ENCODE assay signal across 27 cellular contexts in the genomic region with DNA sequence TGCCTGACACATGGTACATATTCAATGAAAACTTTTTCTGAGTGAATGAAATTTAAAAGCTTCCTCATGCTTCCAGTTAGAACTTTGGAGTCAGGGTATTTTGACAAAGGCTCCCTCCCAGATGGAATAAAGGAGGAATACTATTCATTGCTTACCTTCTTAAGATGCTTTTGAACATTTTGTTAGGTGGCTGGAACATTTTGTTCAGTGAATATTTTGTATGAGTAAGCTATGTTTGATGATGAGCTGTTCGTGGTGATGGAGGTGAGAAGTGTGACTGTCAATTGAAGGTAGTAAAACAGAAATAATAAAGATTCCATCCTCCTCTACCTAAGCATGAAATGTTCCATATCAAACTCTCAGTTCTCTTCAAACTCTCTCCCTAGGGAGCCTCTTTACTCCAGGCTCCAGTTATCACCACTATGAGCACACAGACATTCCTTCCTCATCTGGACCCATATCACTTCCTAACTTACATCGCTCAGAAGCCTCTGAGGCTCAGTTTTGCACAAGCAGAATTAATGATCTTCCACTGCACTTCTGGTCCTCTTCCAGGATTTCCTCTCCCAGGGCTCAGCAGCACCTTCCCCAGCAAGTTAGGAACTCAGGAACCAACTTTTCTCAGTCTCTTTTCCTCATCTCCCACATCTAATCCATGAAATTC. TPM values are rescaled to one million over a fixed set of nuclear protein-coding genes. Genes with fewer than 3 reads are reported as not detected.
A peak's percentile ranks its signal among the peaks of the same experiment; 100 is the strongest.
DNase-seq lines count a peak whose midpoint lies in the region; ATAC-seq, FAIRE-seq and TF ChIP-seq lines count a peak whose summit lies in the region.
"Had no signal": no experiment of that assay in that cellular context is flagged by ENCODE, and none has a peak within 500 bp of the region (broad histone marks: within the 10 kb centered on the region; RNA-seq: fewer than 3 reads in every experiment).

No MANE protein-coding gene starts in this region.

- no peak for ATAC-seq in GM18498 (IDR thresholded peaks at IDR 0.05; ENCODE audit: unreplicated experiment)
- ATAC-seq: A549, GM12878, GM23338, HCT116 had no signal

- H3K4me1 ChIP-seq in mammary epithelial cell (ENCODE audit: insufficient read depth, low read length) (peaks cover 28% of the 10 kb centered on the region), keratinocyte (ENCODE audit: control insufficient read depth, extremely low read depth, insufficient read depth, low read length) (peaks cover 30% of the 10 kb centered on the region)
- H3K4me1 ChIP-seq: A549, BE2C had no signal

- H3K4me2 ChIP-seq in mammary epithelial cell (ENCODE audit: insufficient read depth, low read depth, low read length), result no peak overlapping the region
- no peak overlapping the region for H3K4me2 ChIP-seq in keratinocyte (ENCODE audit: control insufficient read depth, extremely low read depth, insufficient read depth, low read depth, low read length)
- H3K4me2 ChIP-seq: A549, GM23338 had no signal

- intact Hi-C loops in mammary epithelial cell (cut with micrococcal nuclease), result no loop called here
- intact Hi-C loops in MCF 10A (cut with micrococcal nuclease), result no loop called here

- TF ChIP-seq CTCF in mammary epithelial cell (conservative IDR thresholded peaks at IDR 0.05 in 1 of 2, IDR thresholded peaks at IDR 0.05 in 1 of 2; ENCODE audit: extremely low read depth in 1 of 2, insufficient read depth in 1 of 2, low read depth in 1 of 2, low read length in 2 of 2) (no peak), MCF 10A (IDR thresholded peaks at IDR 0.05; ENCODE audit: unreplicated experiment) (no peak), fibroblast of mammary gland (conservative IDR thresholded peaks at IDR 0.05; ENCODE audit: control insufficient read depth, insufficient read depth, low read depth, low read length) (no peak), keratinocyte (optimal IDR thresholded peaks at IDR 0.05 in 1 of 3, IDR thresholded peaks at IDR 0.05 in 1 of 3, conservative IDR thresholded peaks at IDR 0.05 in 1 of 3; ENCODE audit: extremely low read depth in 1 of 3, insufficient read depth in 2 of 3, low read length in 3 of 3) (no peak)

- no peaks in the 10 kb centered on the region for H3K27me3 Mint-ChIP-seq in MCF 10A (ENCODE audit: insufficient read depth, unreplicated experiment)

- H3K27ac ChIP-seq in mammary epithelial cell (ENCODE audit: insufficient read depth, low read depth, low read length) (no peak overlapping the region), keratinocyte (ENCODE audit: control insufficient read depth, insufficient read depth, low read length) (no peak overlapping the region)
- H3K27ac ChIP-seq: A549; BLaER1 treated with 17β-estradiol and CSF1 and Interleukin-3, amounts not matched to agents 10 nM and 100 nM had no signal

- BruUV-seq in mammary epithelial cell (replicated peaks; lab: Mats Ljungman, UMichigan), result no TSS peak
- no TSS peak for BruUV-seq in MCF 10A (replicated peaks; lab: Mats Ljungman, UMichigan)

- 48% methylated on average over 2 of the region's 2 CpGs for WGBS in mammary epithelial cell (ENCODE audit: low coverage, missing lambda C conversion rate)

- H3K9ac ChIP-seq in mammary epithelial cell (ENCODE audit: insufficient read depth, low read length), result no peak overlapping the region
- no peak overlapping the region for H3K9ac ChIP-seq in keratinocyte (ENCODE audit: control insufficient read depth, extremely low read depth, insufficient read depth, low read length)
- H3K9ac ChIP-seq: BLaER1 treated with 17β-estradiol and CSF1 and Interleukin-3, amounts not matched to agents 10 nM and 100 nM had no signal

- H3K36me3 ChIP-seq in mammary epithelial cell (ENCODE audit: insufficient read depth, low read length) (no peaks in the 10 kb centered on the region), keratinocyte (ENCODE audit: control insufficient read depth in 2 of 2, extremely low read depth in 1 of 2, insufficient read depth in 2 of 2, low read length in 2 of 2) (no peaks in the 10 kb centered on the region)
- H3K36me3 ChIP-seq: BE2C; BLaER1 treated with 17β-estradiol and CSF1 and Interleukin-3, amounts not matched to agents 10 nM and 100 nM had no signal

- dilution Hi-C loops in mammary epithelial cell (cut with HindIII; ENCODE audit: low sequenced_read_pairs), result no loop called here
- dilution Hi-C loops in keratinocyte (cut with MboI; ENCODE audit: extremely low pct_ligation_motif_present, low sequenced_read_pairs), result no loop called here

- H3K9me1 ChIP-seq in keratinocyte (ENCODE audit: control insufficient read depth, extremely low read depth, insufficient read depth, low read length), result no peaks in the 10 kb centered on the region

- no peak overlapping the region for H3K4me3 Mint-ChIP-seq in MCF 10A (ENCODE audit: unreplicated experiment)
- H3K4me3 Mint-ChIP-seq: CD14-positive monocyte; CD4-positive, alpha-beta T cell; CD8-positive, alpha-beta memory T cell; GM23338; H9 had no signal

- no peaks in the 10 kb centered on the region for H3K36me3 Mint-ChIP-seq in MCF 10A (ENCODE audit: insufficient read depth, unreplicated experiment)
- H3K36me3 Mint-ChIP-seq: CD8-positive, alpha-beta memory T cell had no signal

- H3K9me3 ChIP-seq in mammary epithelial cell (replicated peaks; ENCODE audit: insufficient read depth, low read length) (no peaks in the 10 kb centered on the region), keratinocyte (ENCODE audit: control insufficient read depth, low read depth, low read length) (no peaks in the 10 kb centered on the region)
- H3K9me3 ChIP-seq: A549; BE2C; BLaER1 treated with 17β-estradiol and CSF1 and Interleukin-3, amounts not matched to agents 10 nM and 100 nM had no signal

- H3K9me3 Mint-ChIP-seq in MCF 10A (ENCODE audit: unreplicated experiment), result no peaks in the 10 kb centered on the region
- H3K9me3 Mint-ChIP-seq: CD4-positive, alpha-beta T cell; CD8-positive, alpha-beta memory T cell; GM23338; H9 had no signal

- FAIRE-seq in keratinocyte (lab: Jason Lieb, UNC), result peak; percentile 23
- FAIRE-seq: A549, D721Med, GM12878, GM18507 had no signal

- H3K27ac Mint-ChIP-seq in MCF 10A (ENCODE audit: low read depth, unreplicated experiment), result no peak overlapping the region
- H3K27ac Mint-ChIP-seq: CD4-positive, alpha-beta T cell; CD8-positive, alpha-beta memory T cell; GM23338; H9 had no signal

- no peaks in the 10 kb centered on the region for H3K27me3 ChIP-seq in mammary epithelial cell (ENCODE audit: insufficient read depth, low read length)
- no peaks in the 10 kb centered on the region for H3K27me3 ChIP-seq in keratinocyte (ENCODE audit: control insufficient read depth, extremely low read depth, insufficient read depth, low read length)
- H3K27me3 ChIP-seq: BE2C; BLaER1 treated with 17β-estradiol and CSF1 and Interleukin-3, amounts not matched to agents 10 nM and 100 nM had no signal

- H2AFZ ChIP-seq in mammary epithelial cell (ENCODE audit: low read depth, low read length) (peak overlapping the region; percentile 31), keratinocyte (ENCODE audit: control insufficient read depth, low read length) (no peak overlapping the region)
- H2AFZ ChIP-seq: GM23338 had no signal

- POLR2A ChIA-PET in MCF 10A (lab: Yijun Ruan, JAX), result interaction anchor here (0.8 kb wide), 1 partner anchor 18 kb away, joined by 5 read pairs; no protein-coding TSS in a partner anchor

- H4K20me1 ChIP-seq in mammary epithelial cell (ENCODE audit: insufficient read depth, low read length) (no peaks in the 10 kb centered on the region), keratinocyte (ENCODE audit: control insufficient read depth, extremely low read depth, insufficient read depth, low read length) (no peaks in the 10 kb centered on the region)
- H4K20me1 ChIP-seq: BLaER1 treated with 17β-estradiol and CSF1 and Interleukin-3, amounts not matched to agents 10 nM and 100 nM had no signal

- peaks cover 11% of the 10 kb centered on the region for H3K4me1 Mint-ChIP-seq in MCF 10A (ENCODE audit: insufficient read depth, unreplicated experiment)
- H3K4me1 Mint-ChIP-seq: CD8-positive, alpha-beta memory T cell had no signal

- no peaks in the 10 kb centered on the region for H3K79me2 ChIP-seq in mammary epithelial cell (ENCODE audit: insufficient read depth, low read length)
- H3K79me2 ChIP-seq in keratinocyte (ENCODE audit: control insufficient read depth, insufficient read depth, low read length), result no peaks in the 10 kb centered on the region

- in situ Hi-C loops in mammary epithelial cell (cut with MboI; ENCODE audit: low sequenced_read_pairs in 2 of 2), result no loop called here

- H3K4me3 ChIP-seq in mammary epithelial cell (replicated peaks in 1 of 3; ENCODE audit: insufficient read depth in 1 of 3, low read depth in 2 of 3, low read length in 3 of 3) (no peak overlapping the region), fibroblast of mammary gland (ENCODE audit: control insufficient read depth, low read depth, low read length) (no peak overlapping the region), keratinocyte (ENCODE audit: control insufficient read depth in 2 of 3, extremely low read depth in 1 of 3, insufficient read depth in 2 of 3, low read depth in 1 of 3, low read length in 3 of 3) (no peak overlapping the region)
- H3K4me3 ChIP-seq: A549; BLaER1 treated with 17β-estradiol and CSF1 and Interleukin-3, amounts not matched to agents 10 nM and 100 nM; GM12878; GM23338 had no signal

- DNase-seq in mammary epithelial cell, result peak; percentile 20
- no peak for DNase-seq in MCF 10A (ENCODE audit: unreplicated experiment)
- DNase-seq in fibroblast of mammary gland (ENCODE audit: low read depth), result peak; percentile 51
- no peak for DNase-seq in keratinocyte (ENCODE audit: low read depth, low spot score)
- DNase-seq in activated gamma-delta T cell treated with Interleukin-2 at 50 U/mL for 16 hours, result no peak
- DNase-seq in nucleus accumbens (lab: John Stamatoyannopoulos, UW), result no peak
- DNase-seq: 8988T; ACHN; AML-193; BE2C; CD4-positive, alpha-beta T cell; CD8-positive, alpha-beta memory T cell; DMS 273 treated with DMSO at 0.1 percent for 48 hours; DMS79; EL; GDM1; H9 had no signal

- CTCF ChIA-PET in mammary epithelial cell (lab: Charles Lee; ENCODE audit: low non-redundant PET) (no interaction called here), MCF 10A (lab: Yijun Ruan, JAX) (interaction anchor here (0.6 to 1.4 kb wide), 3 partner anchors 23 to 412 kb away, joined by 3 to 4 read pairs (median 3); no protein-coding TSS in a partner anchor)

RNA-seq across cellular contexts. Expression of a gene that starts 2.5 kb away (rescaled TPM):
- not detected for total RNA-seq in mammary epithelial cell
- 0.15 TPM for polyA plus RNA-seq in mammary epithelial cell
- polyA minus RNA-seq in mammary epithelial cell, result not detected
- total RNA-seq in MCF 10A (2022), result 0.09 TPM in 1 of 2 replicates, not detected in the other
- polyA plus RNA-seq in keratinocyte, result 1.5 to 3.6 TPM (median 2.6 TPM) in 3 replicates
- 15.3 TPM for polyA plus RNA-seq in keratinocyte (2011; ENCODE audit: low read depth)
- 0.58 and 1.3 TPM in 2 replicates for polyA plus RNA-seq in keratinocyte (2011; cell fraction: cytosol; rRNA removed)
- 2.6 and 3.8 TPM in 2 replicates for polyA plus RNA-seq in keratinocyte (2011; cell fraction: nucleus; rRNA removed)
- 0.91 and 18.3 TPM in 2 replicates for polyA plus RNA-seq in keratinocyte (2012; ENCODE audit: low replicate concordance)
- 0.59 to 8.0 TPM (median 4.1 TPM) in 3 replicates for polyA minus RNA-seq in keratinocyte
- polyA minus RNA-seq in keratinocyte (2011; cell fraction: cytosol; rRNA and poly(A)+ RNA removed), result not detected
- 3.5 and 3.7 TPM in 2 replicates for polyA minus RNA-seq in keratinocyte (2011; cell fraction: nucleus; rRNA and poly(A)+ RNA removed)
- total RNA-seq: GM23338, H4, H9 had no signal
- polyA plus RNA-seq: A549; CD8-positive, alpha-beta memory T cell; GM23338 had no signal

Comparison
In these comparisons a context has a peak if more than half of its experiments do, and no peak if none do; other contexts are left out.
1. DNase-seq: peak in mammary epithelial cell (single experiment) and fibroblast of mammary gland (single experiment); none in MCF 10A (single experiment), keratinocyte (single experiment), activated gamma-delta T cell treated with Interleukin-2 at 50 U/mL for 16 hours (single experiment) and nucleus accumbens (0 of 56).